10 cellular contexts compared by ENCODE assay signal in the genomic region with DNA sequence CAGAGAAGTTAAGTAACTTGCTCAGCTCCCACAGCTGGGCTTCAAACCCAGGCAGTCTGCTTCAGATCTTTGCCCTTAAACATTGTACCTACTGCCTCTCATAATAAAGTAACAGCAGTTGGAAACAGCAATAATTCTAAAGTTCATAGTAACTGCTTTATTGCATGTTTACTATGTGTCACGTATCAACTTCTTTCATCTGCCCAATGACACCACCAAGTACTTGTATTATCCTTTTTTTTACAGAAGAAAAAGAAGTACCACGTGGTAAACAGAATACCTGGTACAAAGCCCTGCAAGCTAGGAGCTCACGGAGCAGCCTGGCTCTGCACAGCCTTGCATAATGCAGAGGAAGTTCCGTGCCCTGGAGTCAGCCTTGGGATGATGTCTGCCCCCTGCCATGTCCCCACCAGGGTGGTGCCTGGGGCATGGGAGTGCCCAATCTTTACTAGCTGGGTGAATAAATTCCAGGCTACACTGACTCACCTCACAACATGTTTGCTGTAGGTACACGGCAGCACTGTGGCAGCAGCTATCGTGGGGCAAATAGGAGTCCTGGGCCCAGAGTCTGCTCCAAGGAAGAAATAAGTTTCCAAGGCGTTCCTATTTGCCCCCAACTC.
A peak's percentile ranks its signal among the peaks of the same experiment; 100 is the strongest.
DNase-seq lines count a peak whose midpoint lies in the region; ATAC-seq, FAIRE-seq and TF ChIP-seq lines count a peak whose summit lies in the region.
"Had no signal": no experiment of that assay in that cellular context is flagged by ENCODE, and none has a peak within 500 bp of the region (broad histone marks: within the 10 kb centered on the region; RNA-seq: fewer than 3 reads in every experiment).

No MANE protein-coding gene starts in this region.

- peak; percentile 86 for DNase-seq in Caki2 (ENCODE audit: low read depth)
- DNase-seq in LNCaP clone FGC (ENCODE audit: low read depth), result peak; percentile 48
- peak; percentile 98 for DNase-seq in bronchial epithelial cell (ENCODE audit: low read depth)
- DNase-seq in epidermal melanocyte (ENCODE audit: insufficient read length, low spot score), result no peak
- DNase-seq in posterior vena cava (ENCODE audit: low spot score), result no peak
- DNase-seq: NCI-H1092 treated with DMSO at 0.1 percent for 48 hours had no signal

- FAIRE-seq in bronchial epithelial cell (lab: Jason Lieb, UNC), result peak; percentile 93

- in situ Hi-C loops in Caki2 (cut with HindIII; ENCODE audit: low pct_unique_long_range_greater_than_20kb, low sequenced_read_pairs), result no loop called here

- H3K9me3 ChIP-seq in mucosa of rectum (ENCODE audit: control insufficient read depth in 2 of 2, low read length in 2 of 2), result no peaks in the 10 kb centered on the region

- no peak for TF ChIP-seq CTCF in LNCaP clone FGC (IDR thresholded peaks at IDR 0.05; ENCODE audit: control insufficient read depth, extremely low read depth, insufficient read depth)
- no peak for TF ChIP-seq CTCF in bronchial epithelial cell (IDR thresholded peaks at IDR 0.05; ENCODE audit: insufficient read depth, low read length, severe bottlenecking)

- peak overlapping the region; percentile 84 to 91 for H3K27ac ChIP-seq in mucosa of rectum (ENCODE audit: low read depth in 2 of 2, low read length in 2 of 2)
- H3K27ac ChIP-seq: C4-2B had no signal

- H3K36me3 ChIP-seq in bronchial epithelial cell (ENCODE audit: control insufficient read depth, insufficient read depth, low read length), result no peaks in the 10 kb centered on the region
- H3K36me3 ChIP-seq in mucosa of rectum (ENCODE audit: control insufficient read depth in 2 of 2, insufficient read depth in 2 of 2, low read length in 2 of 2), result no peaks in the 10 kb centered on the region

- H3K4me1 ChIP-seq in mucosa of rectum (ENCODE audit: control insufficient read depth in 2 of 2, insufficient read depth in 2 of 2, low read length in 2 of 2), result peaks cover 28 to 38% of the 10 kb centered on the region in 2 donors

- peak overlapping the region; percentile 53 to 60 for H3K9ac ChIP-seq in mucosa of rectum (ENCODE audit: low read depth in 1 of 2, low read length in 2 of 2)

- H3K4me3 ChIP-seq in LNCaP clone FGC (ENCODE audit: low read depth, low read length), result no peak overlapping the region
- H3K4me3 ChIP-seq in bronchial epithelial cell (ENCODE audit: low read depth, low read length), result no peak overlapping the region
- peak overlapping the region in 1 of 2 donors; percentile 44 for H3K4me3 ChIP-seq in mucosa of rectum (ENCODE audit: low read length in 2 of 2)

- no peak for ATAC-seq in HG03521 (IDR thresholded peaks at IDR 0.05; ENCODE audit: unreplicated experiment)
- no peak for ATAC-seq in HG03432 (IDR thresholded peaks at IDR 0.05; ENCODE audit: unreplicated experiment)

- H3K27me3 ChIP-seq in bronchial epithelial cell (ENCODE audit: control insufficient read depth, insufficient read depth, low read length) (no peaks in the 10 kb centered on the region), mucosa of rectum (ENCODE audit: control insufficient read depth in 2 of 2, insufficient read depth in 2 of 2, low read length in 2 of 2) (no peaks in the 10 kb centered on the region)

- intact Hi-C loops in posterior vena cava (cut with DNase I), result no loop called here

Comparison
In these comparisons a context has a peak if more than half of its experiments do, and no peak if none do; other contexts are left out.
1. DNase-seq: peak in Caki2 (single experiment), LNCaP clone FGC (single experiment) and bronchial epithelial cell (single experiment); none in epidermal melanocyte (single experiment) and posterior vena cava (single experiment).